ENCODE assay signal across 19 cellular contexts in genomic region chr12:41701943-41702601, GRCh38.
"Had no signal": no experiment of that assay in that cellular context is flagged by ENCODE, and none has a peak within 500 bp of the region (broad histone marks: within the 10 kb centered on the region; RNA-seq: fewer than 3 reads in every experiment).

No MANE protein-coding gene starts in this region.

- H3K27ac ChIP-seq: esophagus squamous epithelium, ovary, suprapubic skin, transverse colon, vagina had no signal

- H3K4me3 Mint-ChIP-seq: activated CD4-positive, alpha-beta memory T cell treated with anti-CD3 and anti-CD28 coated beads for 36 hours; activated naive CD8-positive, alpha-beta T cell; naive thymus-derived CD8-positive, alpha-beta T cell; stimulated activated naive CD8-positive, alpha-beta T cell treated with anti-CD3 and anti-CD28 coated beads, Interleukin-15, amount 100 ng/mL, for 72 hours had no signal

- ATAC-seq: left cardiac atrium; naive thymus-derived CD8-positive, alpha-beta T cell; sciatic nerve; stimulated activated naive CD8-positive, alpha-beta T cell treated with anti-CD3 and anti-CD28 coated beads, Interleukin-15, amount 100 ng/mL, for 72 hours had no signal

- H3K27ac Mint-ChIP-seq: activated CD4-positive, alpha-beta memory T cell treated with anti-CD3 and anti-CD28 coated beads for 36 hours; activated naive CD8-positive, alpha-beta T cell; naive thymus-derived CD8-positive, alpha-beta T cell; stimulated activated naive CD8-positive, alpha-beta T cell treated with anti-CD3 and anti-CD28 coated beads, Interleukin-15, amount 100 ng/mL, for 72 hours had no signal

- H3K9me3 ChIP-seq: esophagus squamous epithelium, ovary, suprapubic skin, transverse colon, vagina had no signal

- H3K27me3 Mint-ChIP-seq: activated CD4-positive, alpha-beta memory T cell treated with anti-CD3 and anti-CD28 coated beads for 36 hours; activated naive CD8-positive, alpha-beta T cell had no signal

- FAIRE-seq: colon, endometrium, TTC549 had no signal

- H3K27me3 ChIP-seq: esophagus squamous epithelium, ovary, transverse colon, vagina had no signal

- H3K9me3 Mint-ChIP-seq: activated CD4-positive, alpha-beta memory T cell treated with anti-CD3 and anti-CD28 coated beads for 36 hours had no signal

- H3K4me1 ChIP-seq: esophagus squamous epithelium, suprapubic skin, transverse colon, vagina had no signal

- H3K4me1 Mint-ChIP-seq: naive thymus-derived CD8-positive, alpha-beta T cell; stimulated activated naive CD8-positive, alpha-beta T cell treated with anti-CD3 and anti-CD28 coated beads, Interleukin-15, amount 100 ng/mL, for 72 hours had no signal

- H3K36me3 Mint-ChIP-seq: activated CD4-positive, alpha-beta memory T cell treated with anti-CD3 and anti-CD28 coated beads for 36 hours; activated naive CD8-positive, alpha-beta T cell; naive thymus-derived CD8-positive, alpha-beta T cell had no signal

- H3K4me3 ChIP-seq: esophagus squamous epithelium, ovary, smooth muscle cell, suprapubic skin, transverse colon, vagina had no signal

- DNase-seq: activated CD4-positive, alpha-beta memory T cell treated with anti-CD3 and anti-CD28 coated beads for 36 hours; activated CD4-positive, alpha-beta T cell treated with anti-CD3 and anti-CD28 coated beads for 4 hours; activated T-cell treated with anti-CD3 and anti-CD28 coated beads for 4 hours; central memory CD4-positive, alpha-beta T cell; esophagus squamous epithelium; left cardiac atrium; naive thymus-derived CD8-positive, alpha-beta T cell; ovary; stimulated activated CD4-positive, alpha-beta T cell treated with anti-CD3 and anti-CD28 coated beads, Interleukin-4, amount 100 ng/mL, for 1 hour; stimulated activated naive CD8-positive, alpha-beta T cell treated with anti-CD3 and anti-CD28 coated beads, Interleukin-15, amount 100 ng/mL, for 72 hours; transverse colon had no signal

- H3K36me3 ChIP-seq: esophagus squamous epithelium, ovary, suprapubic skin, transverse colon, vagina had no signal

- H3K4me2 ChIP-seq: smooth muscle cell had no signal
